Comparison of ENCODE assay signal across 11 cellular contexts in genomic region chr15:96409231-96410138, GRCh38.
DNase-seq lines count a peak whose midpoint lies in the region; ATAC-seq, FAIRE-seq and TF ChIP-seq lines count a peak whose summit lies in the region.
"Had no signal": no experiment of that assay in that cellular context is flagged by ENCODE, and none has a peak within 500 bp of the region (broad histone marks: within the 10 kb centered on the region; RNA-seq: fewer than 3 reads in every experiment).

No MANE protein-coding gene starts in this region.

- ATAC-seq in mucosa of descending colon (peak; percentile 47), GM21360 (IDR thresholded peaks at IDR 0.05; ENCODE audit: unreplicated experiment) (no peak), GM18873 (IDR thresholded peaks at IDR 0.05; ENCODE audit: low FRiP score, unreplicated experiment) (no peak)

- TF ChIP-seq POLR2A in endothelial cell of umbilical vein (IDR thresholded peaks at IDR 0.05; ENCODE audit: low read depth, low read length): no peak
- no peak for TF ChIP-seq POLR2A in uterus (IDR thresholded peaks at IDR 0.05)

- peak; percentile 6 to 21 for DNase-seq in cardiac muscle cell (ENCODE audit: low read depth in 1 of 2, low spot score in 1 of 2)
- no peak for DNase-seq in cardiac septum (ENCODE audit: low spot score)
- DNase-seq in endothelial cell of umbilical vein (ENCODE audit: low read depth, low spot score): peak; percentile 26
- peak in 1 of 3 donors; percentile 51 for DNase-seq in mucosa of descending colon
- DNase-seq in uterus: no peak
- DNase-seq in DMS53 (lab: John Stamatoyannopoulos, UW): no peak
- DNase-seq: activated CD4-positive, CD25-positive, alpha-beta regulatory T cell treated with anti-CD3 and anti-CD28 coated beads, Interleukin-2, amount 50 U/mL, for 72 hours had no signal

- H3K9me3 ChIP-seq in cardiac muscle cell (ENCODE audit: low read depth): no peaks in the 10 kb centered on the region
- no peaks in the 10 kb centered on the region for H3K9me3 ChIP-seq in endothelial cell of umbilical vein (replicated peaks; ENCODE audit: control insufficient read depth, insufficient read depth, low read length)
- no peaks in the 10 kb centered on the region for H3K9me3 ChIP-seq in mucosa of descending colon
- H3K9me3 ChIP-seq in uterus: no peaks in the 10 kb centered on the region

- H3K4me1 ChIP-seq in cardiac muscle cell (ENCODE audit: low read depth): no peaks in the 10 kb centered on the region
- peaks cover 8% of the 10 kb centered on the region for H3K4me1 ChIP-seq in endothelial cell of umbilical vein (ENCODE audit: control insufficient read depth, extremely low read depth, insufficient read depth, low read length)
- H3K4me1 ChIP-seq in mucosa of descending colon (ENCODE audit: low read depth): peaks cover 4% of the 10 kb centered on the region
- peaks cover 0 to 11% of the 10 kb centered on the region in 2 donors for H3K4me1 ChIP-seq in uterus

- no TSS peak for BruUV-seq in endothelial cell of umbilical vein (replicated peaks; lab: Mats Ljungman, UMichigan)

- H3K36me3 ChIP-seq in cardiac muscle cell (no peaks in the 10 kb centered on the region), endothelial cell of umbilical vein (ENCODE audit: control insufficient read depth in 2 of 2, extremely low read depth in 1 of 2, insufficient read depth in 2 of 2, low read length in 2 of 2) (no peaks in the 10 kb centered on the region), mucosa of descending colon (ENCODE audit: low read depth) (no peaks in the 10 kb centered on the region), uterus (no peaks in the 10 kb centered on the region)

- peak overlapping the region; percentile 82 for H3K4me2 ChIP-seq in endothelial cell of umbilical vein (ENCODE audit: insufficient read depth, low read length)

- TF ChIP-seq CTCF in cardiac muscle cell (IDR thresholded peaks at IDR 0.05; ENCODE audit: low read depth, low read length) (no peak), endothelial cell of umbilical vein (IDR thresholded peaks at IDR 0.05; ENCODE audit: extremely low read depth in 1 of 2, insufficient read depth in 1 of 2, low read depth in 1 of 2, low read length in 2 of 2) (no peak), mucosa of descending colon (IDR thresholded peaks at IDR 0.05) (no peak), uterus (IDR thresholded peaks at IDR 0.05) (no peak)

- H3K9ac ChIP-seq in endothelial cell of umbilical vein (replicated peaks; ENCODE audit: extremely low read depth, insufficient read depth, low read length): no peak overlapping the region

- H3K27ac ChIP-seq in cardiac muscle cell (no peak overlapping the region), endothelial cell of umbilical vein (ENCODE audit: insufficient read depth, low read depth, low read length) (no peak overlapping the region), uterus (no peak overlapping the region)

- H3K4me3 ChIP-seq in cardiac muscle cell (peak overlapping the region; percentile 8), endothelial cell of umbilical vein (replicated peaks in 1 of 3; ENCODE audit: insufficient read depth in 1 of 3, low read depth in 1 of 3, low read length in 3 of 3) (peak overlapping the region; percentile 12 to 49 (median 49)), mucosa of descending colon (no peak overlapping the region), uterus (peak overlapping the region; percentile 4 to 24)

- dilution Hi-C loops in endothelial cell of umbilical vein (cut with MboI; ENCODE audit: extremely low pct_ligation_motif_present, low sequenced_read_pairs): no loop called here

- peak overlapping the region; percentile 56 for H2AFZ ChIP-seq in endothelial cell of umbilical vein (ENCODE audit: low read depth, low read length)

- no peaks in the 10 kb centered on the region for H3K9me1 ChIP-seq in endothelial cell of umbilical vein (replicated peaks; ENCODE audit: control insufficient read depth, extremely low read depth, insufficient read depth, low read length)

- H4K20me1 ChIP-seq in endothelial cell of umbilical vein (replicated peaks; ENCODE audit: control insufficient read depth, extremely low read depth, insufficient read depth, low read length): no peaks in the 10 kb centered on the region

- H3K27me3 ChIP-seq in cardiac muscle cell: peaks cover 100% of the 10 kb centered on the region
- peaks cover 25 to 49% of the 10 kb centered on the region in 2 experiments for H3K27me3 ChIP-seq in endothelial cell of umbilical vein (ENCODE audit: control insufficient read depth in 2 of 2, insufficient read depth in 2 of 2, low read length in 2 of 2)
- peaks cover 20 to 59% of the 10 kb centered on the region in 2 donors for H3K27me3 ChIP-seq in uterus

- POLR2A ChIA-PET in endothelial cell of umbilical vein (lab: Charles Lee): no interaction called here

- FAIRE-seq in endothelial cell of umbilical vein (lab: Jason Lieb, UNC): peak; percentile 54
- FAIRE-seq: bronchial epithelial cell, urothelium cell line had no signal

- intact Hi-C loops in cardiac septum (cut with DNase I): loop anchor here (10.0 kb wide), 1 partner anchor 45 kb away; no protein-coding TSS in a partner anchor
- intact Hi-C loops in endothelial cell of umbilical vein (cut with micrococcal nuclease): loop anchor here (2.0 kb wide), 1 partner anchor 21 kb away; no protein-coding TSS in a partner anchor
- intact Hi-C loops in mucosa of descending colon (cut with DNase I, micrococcal nuclease): no loop called here
- intact Hi-C loops in uterus (cut with DNase I; ENCODE audit: low total_unique reads): no loop called here

- CTCF ChIA-PET in endothelial cell of umbilical vein (lab: Charles Lee): no interaction called here

- no peaks in the 10 kb centered on the region for H3K79me2 ChIP-seq in endothelial cell of umbilical vein (ENCODE audit: control insufficient read depth, insufficient read depth, low read length)

TF ChIP-seq in endothelial cell of umbilical vein, 7 proteins besides CTCF, POLR2A, EP300 and RAD21:
- TF ChIP-seq, protein P1, sequence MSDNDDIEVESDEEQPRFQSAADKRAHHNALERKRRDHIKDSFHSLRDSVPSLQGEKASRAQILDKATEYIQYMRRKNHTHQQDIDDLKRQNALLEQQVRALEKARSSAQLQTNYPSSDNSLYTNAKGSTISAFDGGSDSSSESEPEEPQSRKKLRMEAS (IDR thresholded peaks at IDR 0.05; ENCODE audit: insufficient read depth, insufficient read length): no peak
- TF ChIP-seq JUN (IDR thresholded peaks at IDR 0.05; ENCODE audit: borderline replicate concordance, insufficient read depth, insufficient read length, low read depth) (no peak), MYC (IDR thresholded peaks at IDR 0.05; ENCODE audit: low read depth, low read length) (no peak), GATA2 (IDR thresholded peaks at IDR 0.05; ENCODE audit: insufficient read depth, insufficient read length, low read depth, low read length) (no peak), POLR2AphosphoS5 (IDR thresholded peaks at IDR 0.05; ENCODE audit: insufficient read depth, low read depth, low read length) (no peak), FOS (IDR thresholded peaks at IDR 0.05; ENCODE audit: borderline replicate concordance, insufficient read depth, low read length) (no peak), EZH2 (IDR thresholded peaks at IDR 0.05; ENCODE audit: borderline replicate concordance, low read depth, low read length, severe bottlenecking) (peak; percentile 66)

Comparison
In these comparisons a context has a peak if more than half of its experiments do, and no peak if none do; other contexts are left out.
1. DNase-seq: peak in cardiac muscle cell (2 of 2) and endothelial cell of umbilical vein (single experiment); none in cardiac septum (single experiment), uterus (0 of 2) and DMS53 (single experiment).
2. intact Hi-C loops: an anchor here in cardiac septum (10.0 kb wide) and endothelial cell of umbilical vein (2.0 kb wide); none called in mucosa of descending colon and uterus.